In the genomic region with DNA sequence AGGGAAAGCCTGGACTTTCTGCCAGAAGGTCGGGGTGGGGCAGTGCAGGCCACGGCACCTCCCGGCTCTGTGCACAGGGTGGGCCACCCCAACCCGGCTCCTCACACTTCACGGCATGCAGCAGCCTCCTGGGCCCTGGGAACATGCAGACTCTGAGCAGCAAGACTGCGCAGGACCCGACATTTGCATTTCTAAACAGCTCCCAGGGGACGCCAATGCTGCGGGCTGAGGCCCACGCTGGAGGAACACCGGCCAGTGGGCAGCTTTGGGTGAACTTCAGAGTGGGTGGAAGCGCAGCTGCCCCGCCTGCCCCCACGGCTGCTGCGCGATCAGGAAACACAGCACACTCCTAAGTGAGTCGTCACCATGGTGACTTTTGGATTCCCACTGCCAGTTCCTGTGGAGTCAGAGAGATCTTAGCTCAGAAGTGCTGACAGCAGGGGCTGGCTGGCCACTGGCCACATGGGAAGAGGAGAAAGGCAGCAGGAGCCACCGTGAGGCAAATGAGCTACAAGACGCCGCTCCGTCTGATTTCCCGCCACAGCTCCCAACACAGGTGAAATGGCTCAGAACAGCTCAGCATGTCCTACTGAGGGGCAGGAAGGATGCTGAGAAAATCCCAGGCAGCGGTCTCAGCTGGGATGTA, we compare ENCODE assay signal across 10 cellular contexts. TPM values are rescaled to one million over a fixed set of nuclear protein-coding genes. Genes with fewer than 3 reads are reported as not detected.
A peak's percentile ranks its signal among the peaks of the same experiment; 100 is the strongest.
DNase-seq lines count a peak whose midpoint lies in the region; ATAC-seq lines count a peak whose summit lies in the region.
"Had no signal": no experiment of that assay in that cellular context is flagged by ENCODE, and none has a peak within 500 bp of the region (broad histone marks: within the 10 kb centered on the region; RNA-seq: fewer than 3 reads in every experiment).

No MANE protein-coding gene starts in this region.

- no peak for ATAC-seq in HG03175 (IDR thresholded peaks at IDR 0.05; ENCODE audit: unreplicated experiment)
- ATAC-seq: HCT116 had no signal

- DNase-seq in COR-L47 (lab: John Stamatoyannopoulos, UW) (peak; percentile 50), LHCN-M2 (ENCODE audit: low read depth) (peak; percentile 20), astrocyte of the hippocampus (ENCODE audit: low read depth, low spot score) (peak; percentile 55), lung microvascular endothelial cell (ENCODE audit: low read depth in 2 of 2) (peak; percentile 17 to 46), NCI-H187 treated with DMSO at 0.1 percent for 48 hours (lab: John Stamatoyannopoulos, UW) (no peak), NCI-H1048 (lab: John Stamatoyannopoulos, UW) (no peak)
- no peak for DNase-seq in stimulated activated naive CD4-positive, alpha-beta T cell treated with Interleukin-2 at 50 U/mL for 16 hours (lab: John Stamatoyannopoulos, UW)
- DNase-seq: WERI-Rb-1 had no signal

RNA-seq across cellular contexts. Expression of gene RNASET2, which starts 52.1 kb away (rescaled TPM):
- total RNA-seq in LHCN-M2 (2014; rRNA removed) (15.1 and 16.2 TPM in 2 replicates), lung microvascular endothelial cell (6.0 and 8.1 TPM in 2 replicates)
- 10.1 TPM for polyA plus RNA-seq in LHCN-M2 (2012)

Comparison
In these comparisons a context has a peak if more than half of its experiments do, and no peak if none do; other contexts are left out.
1. DNase-seq: peak in COR-L47 (single experiment), LHCN-M2 (single experiment), astrocyte of the hippocampus (single experiment) and lung microvascular endothelial cell (2 of 2); none in NCI-H187 treated with DMSO at 0.1 percent for 48 hours (single experiment), NCI-H1048 (single experiment) and stimulated activated naive CD4-positive, alpha-beta T cell treated with Interleukin-2 at 50 U/mL for 16 hours (single experiment).